In the genomic region with DNA sequence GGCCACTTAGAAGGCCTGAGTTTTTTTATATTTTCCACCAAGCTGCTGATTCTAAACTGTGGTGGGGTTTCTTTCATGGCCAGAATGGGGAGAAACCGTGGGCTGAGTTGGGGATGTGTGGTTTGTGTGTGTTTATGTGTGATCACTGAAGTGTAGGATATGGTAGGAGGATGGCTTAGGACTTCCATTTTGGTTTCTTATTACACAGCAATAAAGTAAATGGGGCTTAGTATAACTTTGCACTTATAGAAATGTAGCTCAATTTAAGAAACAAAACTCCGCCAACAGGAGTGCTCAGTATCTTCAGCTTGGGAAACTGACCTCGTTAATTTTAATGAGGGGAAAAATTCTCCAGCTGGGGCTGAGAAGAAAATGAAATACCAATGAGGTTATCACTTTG, we compare ENCODE assay signal across 1 cellular context.
TF ChIP-seq lines count a peak whose summit lies in the region.

No MANE protein-coding gene starts in this region.

TF ChIP-seq in SK-N-SH, 30 proteins besides CTCF, POLR2A, EP300 and RAD21 (continued from another document):
- TF ChIP-seq, protein P1, sequence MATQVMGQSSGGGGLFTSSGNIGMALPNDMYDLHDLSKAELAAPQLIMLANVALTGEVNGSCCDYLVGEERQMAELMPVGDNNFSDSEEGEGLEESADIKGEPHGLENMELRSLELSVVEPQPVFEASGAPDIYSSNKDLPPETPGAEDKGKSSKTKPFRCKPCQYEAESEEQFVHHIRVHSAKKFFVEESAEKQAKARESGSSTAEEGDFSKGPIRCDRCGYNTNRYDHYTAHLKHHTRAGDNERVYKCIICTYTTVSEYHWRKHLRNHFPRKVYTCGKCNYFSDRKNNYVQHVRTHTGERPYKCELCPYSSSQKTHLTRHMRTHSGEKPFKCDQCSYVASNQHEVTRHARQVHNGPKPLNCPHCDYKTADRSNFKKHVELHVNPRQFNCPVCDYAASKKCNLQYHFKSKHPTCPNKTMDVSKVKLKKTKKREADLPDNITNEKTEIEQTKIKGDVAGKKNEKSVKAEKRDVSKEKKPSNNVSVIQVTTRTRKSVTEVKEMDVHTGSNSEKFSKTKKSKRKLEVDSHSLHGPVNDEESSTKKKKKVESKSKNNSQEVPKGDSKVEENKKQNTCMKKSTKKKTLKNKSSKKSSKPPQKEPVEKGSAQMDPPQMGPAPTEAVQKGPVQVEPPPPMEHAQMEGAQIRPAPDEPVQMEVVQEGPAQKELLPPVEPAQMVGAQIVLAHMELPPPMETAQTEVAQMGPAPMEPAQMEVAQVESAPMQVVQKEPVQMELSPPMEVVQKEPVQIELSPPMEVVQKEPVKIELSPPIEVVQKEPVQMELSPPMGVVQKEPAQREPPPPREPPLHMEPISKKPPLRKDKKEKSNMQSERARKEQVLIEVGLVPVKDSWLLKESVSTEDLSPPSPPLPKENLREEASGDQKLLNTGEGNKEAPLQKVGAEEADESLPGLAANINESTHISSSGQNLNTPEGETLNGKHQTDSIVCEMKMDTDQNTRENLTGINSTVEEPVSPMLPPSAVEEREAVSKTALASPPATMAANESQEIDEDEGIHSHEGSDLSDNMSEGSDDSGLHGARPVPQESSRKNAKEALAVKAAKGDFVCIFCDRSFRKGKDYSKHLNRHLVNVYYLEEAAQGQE (IDR thresholded peaks at IDR 0.05; ENCODE audit: low read depth, low read length), result no peak
- TF ChIP-seq, protein P2, sequence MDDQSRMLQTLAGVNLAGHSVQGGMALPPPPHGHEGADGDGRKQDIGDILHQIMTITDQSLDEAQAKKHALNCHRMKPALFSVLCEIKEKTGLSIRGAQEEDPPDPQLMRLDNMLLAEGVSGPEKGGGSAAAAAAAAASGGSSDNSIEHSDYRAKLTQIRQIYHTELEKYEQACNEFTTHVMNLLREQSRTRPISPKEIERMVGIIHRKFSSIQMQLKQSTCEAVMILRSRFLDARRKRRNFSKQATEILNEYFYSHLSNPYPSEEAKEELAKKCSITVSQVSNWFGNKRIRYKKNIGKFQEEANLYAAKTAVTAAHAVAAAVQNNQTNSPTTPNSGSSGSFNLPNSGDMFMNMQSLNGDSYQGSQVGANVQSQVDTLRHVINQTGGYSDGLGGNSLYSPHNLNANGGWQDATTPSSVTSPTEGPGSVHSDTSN (IDR thresholded peaks at IDR 0.05), result no peak
- TF ChIP-seq, protein P3, sequence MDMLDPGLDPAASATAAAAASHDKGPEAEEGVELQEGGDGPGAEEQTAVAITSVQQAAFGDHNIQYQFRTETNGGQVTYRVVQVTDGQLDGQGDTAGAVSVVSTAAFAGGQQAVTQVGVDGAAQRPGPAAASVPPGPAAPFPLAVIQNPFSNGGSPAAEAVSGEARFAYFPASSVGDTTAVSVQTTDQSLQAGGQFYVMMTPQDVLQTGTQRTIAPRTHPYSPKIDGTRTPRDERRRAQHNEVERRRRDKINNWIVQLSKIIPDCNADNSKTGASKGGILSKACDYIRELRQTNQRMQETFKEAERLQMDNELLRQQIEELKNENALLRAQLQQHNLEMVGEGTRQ (IDR thresholded peaks at IDR 0.05; ENCODE audit: borderline replicate concordance, low read depth, low read length), result no peak
- TF ChIP-seq GATA2 (CRISPR knock-in tag; IDR thresholded peaks at IDR 0.05) (no peak), RFX5 (IDR thresholded peaks at IDR 0.05; ENCODE audit: low read length) (no peak), EZH2phosphoT487 (IDR thresholded peaks at IDR 0.05; ENCODE audit: borderline replicate concordance, low read depth) (no peak), MEF2A (IDR thresholded peaks at IDR 0.05; ENCODE audit: borderline replicate concordance, low read depth) (no peak)
